Comparison of ENCODE assay signal across 8 cellular contexts in the genomic region with DNA sequence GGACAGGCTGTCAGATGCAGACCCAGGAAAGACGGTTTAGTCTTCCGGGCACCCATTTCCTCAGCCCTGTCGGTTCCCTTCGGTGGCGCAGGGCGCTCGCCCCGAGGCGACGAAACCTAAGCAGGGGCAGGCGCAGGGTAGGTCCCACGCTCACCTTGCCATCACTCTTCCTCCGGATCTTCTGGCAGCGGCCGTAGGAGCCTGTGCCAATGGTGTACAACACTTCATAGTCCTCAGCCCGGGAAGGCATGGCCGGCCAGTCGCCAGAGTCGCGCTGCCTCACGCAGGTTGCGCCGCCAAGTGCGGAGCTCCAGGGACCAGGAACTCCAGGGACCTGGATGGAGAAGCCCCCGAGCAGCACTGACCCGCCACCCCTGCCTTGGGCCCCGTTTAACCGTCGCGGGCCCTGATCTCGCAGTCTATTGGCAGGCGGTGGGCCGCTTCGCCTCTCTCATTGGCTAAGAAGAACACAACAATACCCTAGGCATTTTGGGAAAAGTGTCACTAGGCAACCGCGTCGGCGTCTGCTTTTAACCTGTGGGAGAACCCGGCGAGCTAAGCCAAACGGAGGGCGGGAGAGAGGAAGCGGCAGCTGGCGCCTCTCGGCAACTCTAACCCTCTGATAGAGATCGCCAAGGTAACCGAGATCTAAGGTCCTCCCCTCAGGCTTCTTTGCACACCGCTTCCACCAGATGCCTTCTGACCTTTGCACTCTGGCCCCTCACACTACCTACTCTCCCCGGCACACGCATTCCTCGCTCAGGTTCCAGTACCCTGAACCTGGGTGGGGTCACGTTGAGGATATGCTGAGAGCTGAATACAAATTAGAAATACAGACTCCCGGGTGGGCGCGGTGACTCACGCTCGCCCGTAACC. TPM values are rescaled to one million over a fixed set of nuclear protein-coding genes. Genes with fewer than 3 reads are reported as not detected.
DNase-seq lines count a peak whose midpoint lies in the region; ATAC-seq and TF ChIP-seq lines count a peak whose summit lies in the region.

A gene (minus strand): TSS at position 392 of the 876 bp plus-strand sequence. CDS start 142 bp downstream, at position 250.

- no peaks in the 10 kb centered on the region for H3K9me3 ChIP-seq in CD8-positive, alpha-beta T cell (ENCODE audit: low read length)
- no peaks in the 10 kb centered on the region for H3K9me3 ChIP-seq in lung (ENCODE audit: control insufficient read depth in 2 of 2, insufficient read depth in 1 of 2, low read length in 1 of 2)

- H3K27ac ChIP-seq in CD8-positive, alpha-beta T cell (ENCODE audit: low read depth, low read length) = peak within 1 kb of the TSS; percentile 22
- H3K27ac ChIP-seq in lung (ENCODE audit: low read depth in 1 of 2, low read length in 1 of 2) = no peak within 1 kb of the TSS

- peaks cover 7% of the 10 kb centered on the region for H3K4me1 ChIP-seq in CD8-positive, alpha-beta T cell (ENCODE audit: insufficient read depth, low read length)
- peaks cover 2 to 3% of the 10 kb centered on the region in 2 donors for H3K4me1 ChIP-seq in lung (ENCODE audit: control insufficient read depth in 2 of 2, insufficient read depth in 2 of 2, low read length in 2 of 2)

- no peaks in the 10 kb centered on the region for H3K9me3 Mint-ChIP-seq in CD8-positive, alpha-beta T cell
- no peaks in the 10 kb centered on the region for H3K9me3 Mint-ChIP-seq in activated CD4-positive, alpha-beta memory T cell treated with anti-CD3 and anti-CD28 coated beads for 36 hours

- H3K27me3 Mint-ChIP-seq in CD8-positive, alpha-beta T cell (ENCODE audit: low read depth) = no peaks in the 10 kb centered on the region
- H3K27me3 Mint-ChIP-seq in activated CD4-positive, alpha-beta memory T cell treated with anti-CD3 and anti-CD28 coated beads for 36 hours = no peaks in the 10 kb centered on the region

- no peaks in the 10 kb centered on the region for H3K27me3 ChIP-seq in CD8-positive, alpha-beta T cell (ENCODE audit: insufficient read depth, low read length)
- no peaks in the 10 kb centered on the region for H3K27me3 ChIP-seq in lung (ENCODE audit: control insufficient read depth, insufficient read depth)

- POLR2A ChIA-PET in CD8-positive, alpha-beta T cell (lab: Charles Lee) = interaction anchor here (0.7 to 1.2 kb wide), 4 partner anchors 8 to 739 kb away, joined by 3 to 5 read pairs (median 4); a partner anchor contains a TSS
- POLR2A ChIA-PET in activated CD4-positive, alpha-beta memory T cell treated with anti-CD3 and anti-CD28 coated beads for 36 hours (lab: Charles Lee) = interaction anchor here (1.5 kb wide), 1 partner anchor 96 kb away, joined by 4 read pairs; a partner anchor contains a TSS

- no peaks in the 10 kb centered on the region for H3K36me3 ChIP-seq in CD8-positive, alpha-beta T cell (ENCODE audit: insufficient read depth, low read length)
- H3K36me3 ChIP-seq in lung (ENCODE audit: control insufficient read depth in 2 of 2, insufficient read depth in 2 of 2, low read length in 2 of 2) = no peaks in the 10 kb centered on the region

- no peak for TF ChIP-seq CTCF in CD8-positive, alpha-beta T cell (IDR thresholded peaks at IDR 0.05)
- no peak for TF ChIP-seq CTCF in lung (IDR thresholded peaks at IDR 0.05; ENCODE audit: control extremely low read depth, extremely low read depth)

- CTCF ChIA-PET in CD8-positive, alpha-beta T cell (lab: Charles Lee) = interaction anchor here (1.0 to 4.1 kb wide), 6 partner anchors 20 to 780 kb away, joined by 3 to 20 read pairs (median 4); a partner anchor contains a TSS
- CTCF ChIA-PET in activated CD4-positive, alpha-beta memory T cell treated with anti-CD3 and anti-CD28 coated beads for 36 hours (lab: Charles Lee) = interaction anchor here (0.7 to 11.8 kb wide), 6 partner anchors 23 to 781 kb away, joined by 3 to 166 read pairs (median 4); a partner anchor contains a TSS

- intact Hi-C loops in CD8-positive, alpha-beta T cell (cut with DNase I, micrococcal nuclease) = loop anchor here (1.0 to 5.0 kb wide), 8 partner anchors 96 to 1117 kb away; a partner anchor contains a TSS
- intact Hi-C loops in activated CD4-positive, alpha-beta memory T cell treated with anti-CD3 and anti-CD28 coated beads for 36 hours (cut with micrococcal nuclease) = loop anchor here (1.0 kb wide), 1 partner anchor 96 kb away; a partner anchor contains a TSS

- DNase-seq in CD8-positive, alpha-beta T cell = peak; percentile 61 to 86 (median 78)
- peak; percentile 100 for DNase-seq in NCI-H82 (lab: John Stamatoyannopoulos, UW)
- DNase-seq in activated CD4-positive, alpha-beta memory T cell treated with anti-CD3 and anti-CD28 coated beads for 36 hours = peak; percentile 94
- peak; percentile 82 for DNase-seq in effector CD4-positive, alpha-beta T cell
- DNase-seq in lung (ENCODE audit: low spot score) = peak; percentile 91
- peak; percentile 67 to 84 (median 70) for DNase-seq in stimulated activated CD4-positive, alpha-beta T cell treated with anti-CD3 and anti-CD28 coated beads, TNF-alpha, amount 100 ng/mL, for 24 hours (ENCODE audit: low read depth in 3 of 3)

- H3K36me3 Mint-ChIP-seq in CD8-positive, alpha-beta T cell = no peaks in the 10 kb centered on the region
- H3K36me3 Mint-ChIP-seq in activated CD4-positive, alpha-beta memory T cell treated with anti-CD3 and anti-CD28 coated beads for 36 hours = peaks cover 12% of the 10 kb centered on the region

- peak within 1 kb of the TSS; percentile 76 for H3K27ac Mint-ChIP-seq in CD8-positive, alpha-beta T cell
- H3K27ac Mint-ChIP-seq in activated CD4-positive, alpha-beta memory T cell treated with anti-CD3 and anti-CD28 coated beads for 36 hours = peak within 1 kb of the TSS; percentile 79

- peaks cover 14% of the 10 kb centered on the region for H3K4me1 Mint-ChIP-seq in CD8-positive, alpha-beta T cell (ENCODE audit: low read depth)
- peaks cover 12% of the 10 kb centered on the region for H3K4me1 Mint-ChIP-seq in activated CD4-positive, alpha-beta memory T cell treated with anti-CD3 and anti-CD28 coated beads for 36 hours (ENCODE audit: low read depth)

- peak; percentile 89 for ATAC-seq in CD8-positive, alpha-beta T cell
- ATAC-seq in GM19452 (IDR thresholded peaks at IDR 0.05; ENCODE audit: unreplicated experiment) = peak; percentile 97
- ATAC-seq in HG03575 (IDR thresholded peaks at IDR 0.05; ENCODE audit: extremely low read depth, insufficient number of reproducible peaks, low FRiP score, unreplicated experiment) = peak; percentile 59
- ATAC-seq in lung (ENCODE audit: insufficient read depth, low FRiP score) = peak; percentile 94

- peak within 1 kb of the TSS; percentile 91 for H3K4me3 Mint-ChIP-seq in CD8-positive, alpha-beta T cell
- peak within 1 kb of the TSS; percentile 80 for H3K4me3 Mint-ChIP-seq in activated CD4-positive, alpha-beta memory T cell treated with anti-CD3 and anti-CD28 coated beads for 36 hours

- WGBS in lung, 2 donors = 0 to 1% methylated on average over 58 of the region's 58 CpGs

- peak within 1 kb of the TSS; percentile 67 for H3K4me3 ChIP-seq in CD8-positive, alpha-beta T cell (ENCODE audit: low read depth, low read length)
- H3K4me3 ChIP-seq in lung = peak within 1 kb of the TSS; percentile 30

RNA-seq across cellular contexts. Expression of the gene that starts here (rescaled TPM):
- total RNA-seq in CD8-positive, alpha-beta T cell = under 1 TPM; 0.19 to 0.35 TPM
- 10 to 100 TPM; 42.4 to 45.9 TPM for total RNA-seq in activated CD4-positive, alpha-beta memory T cell treated with anti-CD3 and anti-CD28 coated beads for 36 hours
- 1 to 10 TPM in 1 of 2 donors, under 1 TPM in 1; 0.61 to 5.9 TPM for total RNA-seq in lung
- under 1 TPM; 0.69 to 0.97 TPM for polyA plus RNA-seq in lung

Comparison
In these comparisons a context has a peak if more than half of its experiments do, and no peak if none do; other contexts are left out.
1. RNA of the gene that starts here (total RNA-seq): 42.4 to 45.9 TPM in activated CD4-positive, alpha-beta memory T cell treated with anti-CD3 and anti-CD28 coated beads for 36 hours; 0.61 to 5.9 TPM in lung and 0.19 to 0.35 TPM in CD8-positive, alpha-beta T cell; every median in the first group is over 4 times any median in the second.
2. Peak in DNase-seq, ATAC-seq, H3K4me3 ChIP-seq and H3K27ac ChIP-seq in CD8-positive, alpha-beta T cell; RNA of the gene not detected or under 1 TPM.
3. Peak in every context shown above with its lines, with median percentiles within 50 percentile points of each other: ATAC-seq and DNase-seq.